In genomic region chr6:44254957-44255808, GRCh38 we compare ENCODE assay signal across 8 cellular contexts. TPM values are rescaled to one million over a fixed set of nuclear protein-coding genes. Genes with fewer than 3 reads are reported as not detected.
A peak's percentile ranks its signal among the peaks of the same experiment; 100 is the strongest.
DNase-seq lines count a peak whose midpoint lies in the region; TF ChIP-seq lines count a peak whose summit lies in the region.

No MANE protein-coding gene starts in this region.

- peak overlapping the region; percentile 96; the same call in 1 of the 2 replicates for H3K4me3 ChIP-seq in Karpas-422 (ENCODE audit: low read length)
- H3K4me3 ChIP-seq in neural cell (ENCODE audit: low read length) = peak overlapping the region; percentile 98

- TF ChIP-seq CTCF in neural cell (IDR thresholded peaks at IDR 0.05; ENCODE audit: poor library complexity, severe bottlenecking) = no peak

- no peaks in the 10 kb centered on the region for H3F3A ChIP-seq in neural cell (ENCODE audit: insufficient read depth, low read length, poor library complexity, severe bottlenecking)

- peak overlapping the region; percentile 92 for H3K9ac ChIP-seq in Karpas-422 (ENCODE audit: low read length)
- peak overlapping the region; percentile 96 for H3K9ac ChIP-seq in neural cell (ENCODE audit: low read length)

- H3K27me3 ChIP-seq in Karpas-422 (ENCODE audit: low read length) (no peaks in the 10 kb centered on the region), neural cell (ENCODE audit: insufficient read depth, low read depth, low read length) (no peaks in the 10 kb centered on the region)

- no peaks in the 10 kb centered on the region for H3K9me3 ChIP-seq in Karpas-422 (ENCODE audit: low read length)
- H3K9me3 ChIP-seq in neural cell (ENCODE audit: low read length) = no peaks in the 10 kb centered on the region

- peaks cover 16% of the 10 kb centered on the region for H3K79me2 ChIP-seq in Karpas-422 (ENCODE audit: low read length)
- H3K79me2 ChIP-seq in neural cell (replicated peaks; ENCODE audit: insufficient read depth, low read length) = peaks cover 35% of the 10 kb centered on the region

- peak; percentile 48 for DNase-seq in DMS 273 treated with DMSO at 0.1 percent for 48 hours (lab: John Stamatoyannopoulos, UW)
- DNase-seq in Karpas-422 = peak; percentile 72
- DNase-seq in activated naive CD4-positive, alpha-beta T cell treated with anti-CD3 and anti-CD28 coated beads, Interleukin-2, amount 50 U/mL, for 16 hours = peak; percentile 50
- DNase-seq in 8988T = no peak
- DNase-seq in cortex of kidney (lab: John Stamatoyannopoulos, UW) = no peak
- no peak for DNase-seq in NCI-H1092 treated with DMSO at 0.1 percent for 48 hours (lab: John Stamatoyannopoulos, UW)
- DNase-seq in NCI-H1417 treated with DMSO at 0.1 percent for 48 hours (lab: John Stamatoyannopoulos, UW) = no peak

- H3K4me2 ChIP-seq in Karpas-422 (ENCODE audit: low read depth, low read length, poor library complexity, severe bottlenecking) (peak overlapping the region; percentile 95), neural cell (ENCODE audit: low read length) (peak overlapping the region; percentile 94)

- H3K9me2 ChIP-seq in Karpas-422 (replicated peaks; ENCODE audit: insufficient read depth, low read length) = no peaks in the 10 kb centered on the region
- H3K9me2 ChIP-seq in neural cell (ENCODE audit: insufficient read depth, low read length) = no peaks in the 10 kb centered on the region

- TF ChIP-seq RAD21 in neural cell (conservative IDR thresholded peaks at IDR 0.05) = no peak

- peaks cover 62% of the 10 kb centered on the region for H3K4me1 ChIP-seq in Karpas-422 (ENCODE audit: low read length)

- H3K36me3 ChIP-seq in Karpas-422 (ENCODE audit: insufficient read depth, low read length) = peaks cover 44% of the 10 kb centered on the region
- peaks cover 13% of the 10 kb centered on the region for H3K36me3 ChIP-seq in neural cell (ENCODE audit: insufficient read depth, low read length)

- H3K27ac ChIP-seq in Karpas-422 (ENCODE audit: low read length) = peak overlapping the region; percentile 48
- H3K27ac ChIP-seq in neural cell (ENCODE audit: low read length) = no peak overlapping the region

- no peak for TF ChIP-seq EP300 in neural cell (conservative IDR thresholded peaks at IDR 0.05; ENCODE audit: poor library complexity, severe bottlenecking)

- H2AFZ ChIP-seq in Karpas-422 (ENCODE audit: low read length) (no peak overlapping the region), neural cell (ENCODE audit: low read depth, low read length) (no peak overlapping the region)

- H4K20me1 ChIP-seq in Karpas-422 (ENCODE audit: insufficient read depth, low read depth, low read length) = peaks cover 24% of the 10 kb centered on the region
- no peaks in the 10 kb centered on the region for H4K20me1 ChIP-seq in neural cell (ENCODE audit: insufficient read depth)

TF ChIP-seq in neural cell, 6 proteins besides CTCF, POLR2A, EP300 and RAD21:
- TF ChIP-seq MXI1 (conservative IDR thresholded peaks at IDR 0.05; ENCODE audit: poor library complexity, severe bottlenecking) (no peak), POLR2AphosphoS5 (IDR thresholded peaks at IDR 0.05) (peak; percentile 6)

RNA-seq across cellular contexts. Expression of gene SLC35B2, which starts 2.1 kb away (rescaled TPM):
- 30.0 and 49.9 TPM in 2 replicates for total RNA-seq in Karpas-422 (2014; rRNA removed; shearing (Covaris generic); ENCODE audit: low replicate concordance)
- 44.5 and 64.9 TPM in 2 replicates for polyA plus RNA-seq in neural cell
- 33.5 and 42.1 TPM in 2 replicates for polyA minus RNA-seq in neural cell

RNA-seq across cellular contexts. Expression of gene HSP90AB1, which starts 8.3 kb away (rescaled TPM):
- total RNA-seq in Karpas-422 (2014; rRNA removed; shearing (Covaris generic); ENCODE audit: low replicate concordance) = 474 and 539 TPM in 2 replicates
- polyA plus RNA-seq in neural cell = 485 and 522 TPM in 2 replicates
- 358 and 429 TPM in 2 replicates for polyA minus RNA-seq in neural cell

RNA-seq across cellular contexts. Expression of gene NFKBIE, which starts 10.2 kb away (rescaled TPM):
- 22.2 and 26.1 TPM in 2 replicates for total RNA-seq in Karpas-422 (2014; rRNA removed; shearing (Covaris generic); ENCODE audit: low replicate concordance)
- 15.1 and 16.8 TPM in 2 replicates for polyA plus RNA-seq in neural cell
- 12.7 and 13.7 TPM in 2 replicates for polyA minus RNA-seq in neural cell

RNA-seq across cellular contexts. Expression of gene TMEM151B, which starts 15.1 kb away (rescaled TPM):
- total RNA-seq in Karpas-422 (2014; rRNA removed; shearing (Covaris generic); ENCODE audit: low replicate concordance) = 0.04 and 0.18 TPM in 2 replicates
- polyA plus RNA-seq in neural cell = 66.0 and 82.1 TPM in 2 replicates
- polyA minus RNA-seq in neural cell = 75.7 and 87.6 TPM in 2 replicates

RNA-seq across cellular contexts. Expression of gene SLC29A1, which starts 31.8 kb away (rescaled TPM):
- 26.9 and 29.3 TPM in 2 replicates for total RNA-seq in Karpas-422 (2014; rRNA removed; shearing (Covaris generic); ENCODE audit: low replicate concordance)
- 18.9 and 29.5 TPM in 2 replicates for polyA plus RNA-seq in neural cell
- 11.7 and 12.7 TPM in 2 replicates for polyA minus RNA-seq in neural cell

Comparison
In these comparisons a context has a peak if more than half of its experiments do, and no peak if none do; other contexts are left out.
1. DNase-seq: peak in DMS 273 treated with DMSO at 0.1 percent for 48 hours (single experiment), Karpas-422 (single experiment) and activated naive CD4-positive, alpha-beta T cell treated with anti-CD3 and anti-CD28 coated beads, Interleukin-2, amount 50 U/mL, for 16 hours (single experiment); none in 8988T (single experiment), cortex of kidney (single experiment), NCI-H1092 treated with DMSO at 0.1 percent for 48 hours (single experiment) and NCI-H1417 treated with DMSO at 0.1 percent for 48 hours (single experiment).